Comparison of ENCODE assay signal across 21 cellular contexts in genomic region chr2:26580751-26581150, GRCh38.
DNase-seq lines count a peak whose midpoint lies in the region; ATAC-seq and TF ChIP-seq lines count a peak whose summit lies in the region.
"Had no signal": no experiment of that assay in that cellular context is flagged by ENCODE, and none has a peak within 500 bp of the region (broad histone marks: within the 10 kb centered on the region; RNA-seq: fewer than 3 reads in every experiment).

No MANE protein-coding gene starts in this region.

- H3K27me3 ChIP-seq in heart left ventricle (peaks cover 0 to 65% (median 21%) of the 10 kb centered on the region in 9 donors), endodermal cell (ENCODE audit: control insufficient read depth, insufficient read depth, low read length, poor library complexity, severe bottlenecking) (peaks cover 20% of the 10 kb centered on the region), aorta (ENCODE audit: control insufficient read depth in 1 of 2, insufficient read depth in 2 of 2, low read length in 1 of 2) (no peaks in the 10 kb centered on the region)

- no peaks in the 10 kb centered on the region for H3K36me3 Mint-ChIP-seq in endodermal cell (ENCODE audit: low read depth)
- H3K36me3 Mint-ChIP-seq in T-helper 17 cell (ENCODE audit: low read depth): no peaks in the 10 kb centered on the region
- H3K36me3 Mint-ChIP-seq: CD14-positive monocyte had no signal

- no peaks in the 10 kb centered on the region for H3K9me3 ChIP-seq in heart left ventricle
- H3K9me3 ChIP-seq in endodermal cell (ENCODE audit: control insufficient read depth, low read length): no peaks in the 10 kb centered on the region
- H3K9me3 ChIP-seq in aorta (ENCODE audit: control insufficient read depth, low read length): no peaks in the 10 kb centered on the region
- H3K9me3 ChIP-seq in T-helper 17 cell (ENCODE audit: control insufficient read depth, low read length, poor library complexity, severe bottlenecking): no peaks in the 10 kb centered on the region
- H3K9me3 ChIP-seq: A549 had no signal

- H3K4me3 ChIP-seq in heart left ventricle (no peak overlapping the region), endodermal cell (ENCODE audit: low read length) (no peak overlapping the region), aorta (ENCODE audit: low read length in 2 of 2) (no peak overlapping the region)
- H3K4me3 ChIP-seq: A549, GM23338 had no signal

- H3K27ac Mint-ChIP-seq in endodermal cell: no peak overlapping the region
- H3K27ac Mint-ChIP-seq in T-helper 17 cell: no peak overlapping the region
- H3K27ac Mint-ChIP-seq: B cell, GM23338 had no signal

- H3K4me1 Mint-ChIP-seq in endodermal cell (peaks cover 3% of the 10 kb centered on the region), T-helper 17 cell (peaks cover 2% of the 10 kb centered on the region)
- H3K4me1 Mint-ChIP-seq: CD14-positive monocyte, GM23338 had no signal

- intact Hi-C loops in Right ventricle myocardium superior (cut with DNase I): no loop called here
- intact Hi-C loops in heart left ventricle (cut with DNase I): no loop called here
- intact Hi-C loops in posterior vena cava (cut with DNase I): no loop called here
- intact Hi-C loops in aorta (cut with DNase I): no loop called here

- WGBS in heart left ventricle, 4 donors: 76 to 82% (median 79%) methylated on average over 4 to 5 of the region's 5 CpGs
- WGBS in endodermal cell (ENCODE audit: insufficient coverage in 1 of 2, insufficient read length in 1 of 2), 2 experiments: 90 to 95% methylated on average over 5 of the region's 5 CpGs
- 75 to 77% methylated on average over 5 of the region's 5 CpGs for WGBS in aorta, 2 donors

- H3K4me3 Mint-ChIP-seq in endodermal cell: no peak overlapping the region
- H3K4me3 Mint-ChIP-seq in T-helper 17 cell: no peak overlapping the region
- H3K4me3 Mint-ChIP-seq: B cell, CD14-positive monocyte, GM23338 had no signal

- H3K27me3 Mint-ChIP-seq in endodermal cell (ENCODE audit: insufficient read depth): peaks cover 23% of the 10 kb centered on the region
- H3K27me3 Mint-ChIP-seq in T-helper 17 cell: peaks cover 57% of the 10 kb centered on the region

- no peak for TF ChIP-seq POLR2A in heart left ventricle (IDR thresholded peaks at IDR 0.05)

- H3K9ac ChIP-seq in endodermal cell (ENCODE audit: extremely low read depth, low read length, poor library complexity, severe bottlenecking): no peak overlapping the region
- H3K9ac ChIP-seq: KMS-11 had no signal

- ATAC-seq in Right ventricle myocardium superior (ENCODE audit: poor library complexity) (no peak), heart left ventricle (no peak), aorta (ENCODE audit: low FRiP score) (no peak), HG03565 (IDR thresholded peaks at IDR 0.05; ENCODE audit: unreplicated experiment) (no peak), T-helper 17 cell (no peak)
- ATAC-seq: A549, GM23338, Panc1 had no signal

- TF ChIP-seq CTCF in heart left ventricle (IDR thresholded peaks at IDR 0.05): no peak
- TF ChIP-seq CTCF in endodermal cell (conservative IDR thresholded peaks at IDR 0.05): no peak

- H3K9me3 Mint-ChIP-seq in endodermal cell: no peaks in the 10 kb centered on the region
- H3K9me3 Mint-ChIP-seq: CD14-positive monocyte, GM23338 had no signal

- DNase-seq in Right ventricle myocardium superior: peak; percentile 22
- DNase-seq in heart left ventricle: no peak
- peak; percentile 28 for DNase-seq in endodermal cell
- peak; percentile 30 for DNase-seq in posterior vena cava (ENCODE audit: low spot score)
- peak; percentile 29 to 64 for DNase-seq in aorta
- no peak for DNase-seq in T-helper 17 cell
- DNase-seq: HCEC 1CT, IMR-90, NCI-H1092 treated with DMSO at 0.1 percent for 48 hours, NCI-H1436 treated with DMSO at 0.1 percent for 48 hours, NCI-H2029, NCI-H226, NCI-H524, NCI-H774 had no signal

- H3K4me1 ChIP-seq in heart left ventricle (no peaks in the 10 kb centered on the region), endodermal cell (ENCODE audit: control insufficient read depth, insufficient read depth, low read length) (no peaks in the 10 kb centered on the region), aorta (ENCODE audit: control insufficient read depth in 1 of 2, insufficient read depth in 2 of 2, low read length in 2 of 2) (no peaks in the 10 kb centered on the region)

- H3K36me3 ChIP-seq in heart left ventricle (no peaks in the 10 kb centered on the region), endodermal cell (ENCODE audit: control insufficient read depth, insufficient read depth, low read length) (no peaks in the 10 kb centered on the region), aorta (ENCODE audit: control insufficient read depth in 1 of 2, insufficient read depth in 2 of 2, low read length in 1 of 2) (no peaks in the 10 kb centered on the region)

- H3K27ac ChIP-seq in heart left ventricle: no peak overlapping the region
- H3K27ac ChIP-seq in endodermal cell (ENCODE audit: low read depth, low read length): no peak overlapping the region
- no peak overlapping the region for H3K27ac ChIP-seq in aorta (ENCODE audit: low read depth in 1 of 2, low read length in 2 of 2)
- H3K27ac ChIP-seq: A549, KMS-11 had no signal

Comparison
In these comparisons a context has a peak if more than half of its experiments do, and no peak if none do; other contexts are left out.
1. DNase-seq: peak in Right ventricle myocardium superior (single experiment), endodermal cell (single experiment), posterior vena cava (single experiment) and aorta (2 of 2); none in heart left ventricle (0 of 5) and T-helper 17 cell (0 of 3).